ENCODE assay signal across 12 cellular contexts in the genomic region with DNA sequence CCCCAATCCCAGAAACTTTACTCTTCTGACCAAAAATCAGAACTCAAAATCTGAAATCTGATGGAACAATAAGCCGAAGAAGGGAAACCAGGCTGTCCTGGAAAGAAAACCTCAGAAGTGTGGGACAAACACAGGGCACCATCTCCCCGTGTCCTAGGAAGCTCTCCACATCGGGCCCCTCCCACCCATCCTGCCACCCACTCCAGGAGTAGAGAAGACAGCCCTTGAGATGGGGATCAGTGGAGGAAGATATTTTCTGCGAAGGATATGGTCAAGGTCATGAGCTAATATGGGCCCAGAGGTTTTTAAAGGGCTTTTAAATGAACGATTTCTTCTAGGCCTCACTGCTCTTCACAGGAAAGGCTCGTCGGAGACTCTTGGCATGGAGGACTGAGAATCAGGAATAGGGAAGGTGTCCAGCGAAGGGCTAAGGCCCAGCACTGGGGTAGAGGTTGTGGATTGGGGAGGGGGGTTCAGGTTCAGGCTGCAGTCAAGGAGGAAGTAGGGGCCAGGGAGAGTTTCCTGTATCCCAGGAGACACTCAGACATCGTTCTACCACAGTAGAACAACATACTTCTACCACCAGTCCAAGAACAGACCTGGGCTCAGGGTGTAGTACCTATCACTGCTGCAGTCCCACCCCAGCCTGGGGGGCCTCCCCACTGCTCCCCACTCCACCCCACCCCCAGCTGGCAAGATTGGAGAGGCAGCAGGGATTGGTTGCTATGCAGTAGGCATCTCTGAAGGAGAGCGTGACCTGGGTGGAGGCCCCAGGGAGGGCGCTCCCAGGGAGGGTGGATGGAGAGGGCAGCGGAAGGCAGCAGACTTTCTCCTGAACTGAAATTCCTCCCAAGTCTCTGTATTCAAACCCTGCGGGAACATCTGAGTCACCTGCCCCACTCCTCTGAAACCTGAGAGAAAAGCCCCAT. TPM values are rescaled to one million over a fixed set of nuclear protein-coding genes. Genes with fewer than 3 reads are reported as not detected.
DNase-seq lines count a peak whose midpoint lies in the region; ATAC-seq and TF ChIP-seq lines count a peak whose summit lies in the region.
"Had no signal": no experiment of that assay in that cellular context is flagged by ENCODE, and none has a peak within 500 bp of the region (broad histone marks: within the 10 kb centered on the region; RNA-seq: fewer than 3 reads in every experiment).

No MANE protein-coding gene starts in this region.

- H3K36me3 Mint-ChIP-seq in nephron progenitor cell (ENCODE audit: low read depth): no peaks in the 10 kb centered on the region

- no peaks in the 10 kb centered on the region for H3K9me3 Mint-ChIP-seq in nephron progenitor cell

- H3K27ac ChIP-seq in left ventricle myocardium inferior (replicated peaks) (peak overlapping the region; percentile 27), ascending aorta (peak overlapping the region; percentile 90 to 92), neutrophil (peak overlapping the region; percentile 97)

- no peak overlapping the region for H3K27ac Mint-ChIP-seq in nephron progenitor cell

- no peak for TF ChIP-seq CTCF in left ventricle myocardium inferior (IDR thresholded peaks at IDR 0.05; ENCODE audit: borderline replicate concordance)
- TF ChIP-seq CTCF in ascending aorta (IDR thresholded peaks at IDR 0.05): no peak
- TF ChIP-seq CTCF in neutrophil (IDR thresholded peaks at IDR 0.05): no peak
- no peak for TF ChIP-seq CTCF in nephron progenitor cell (IDR thresholded peaks at IDR 0.05)

- DNase-seq in left ventricle myocardium inferior (no peak), left ventricle myocardium superior (no peak), ascending aorta (ENCODE audit: low spot score in 2 of 2) (no peak), NCI-H510A treated with DMSO at 0.1 percent for 48 hours (lab: John Stamatoyannopoulos, UW) (no peak), nephron progenitor cell (no peak), DMS153 (lab: John Stamatoyannopoulos, UW) (no peak)
- DNase-seq: activated gamma-delta T cell; effector CD8-positive, alpha-beta T cell; NCI-H1694 treated with DMSO at 0.1 percent for 48 hours had no signal

- H3K27me3 ChIP-seq in left ventricle myocardium inferior (ENCODE audit: low read depth) (no peaks in the 10 kb centered on the region), ascending aorta (no peaks in the 10 kb centered on the region), neutrophil (no peaks in the 10 kb centered on the region)

- H3K4me3 ChIP-seq in left ventricle myocardium inferior: no peak overlapping the region
- no peak overlapping the region for H3K4me3 ChIP-seq in ascending aorta
- H3K4me3 ChIP-seq in neutrophil (ENCODE audit: low read depth in 1 of 2, low read length in 1 of 2): peak overlapping the region; percentile 51 to 76

- H3K4me1 Mint-ChIP-seq in nephron progenitor cell: peaks cover 93% of the 10 kb centered on the region

- no peak for ATAC-seq in left ventricle myocardium superior
- ATAC-seq in HG03378 (IDR thresholded peaks at IDR 0.05; ENCODE audit: unreplicated experiment): no peak

- H3K9me3 ChIP-seq in left ventricle myocardium inferior (replicated peaks) (no peaks in the 10 kb centered on the region), ascending aorta (no peaks in the 10 kb centered on the region), neutrophil (no peaks in the 10 kb centered on the region)

- H3K4me1 ChIP-seq in left ventricle myocardium inferior (peaks cover 48% of the 10 kb centered on the region), ascending aorta (peaks cover 20 to 41% of the 10 kb centered on the region in 2 donors), neutrophil (ENCODE audit: control insufficient read depth in 1 of 2, insufficient read depth in 1 of 2, low read depth in 1 of 2, low read length in 1 of 2) (peaks cover 84 to 95% of the 10 kb centered on the region in 2 experiments)

- H3K27me3 Mint-ChIP-seq in nephron progenitor cell (ENCODE audit: low read depth, poor library complexity): peaks cover 8% of the 10 kb centered on the region

- intact Hi-C loops in left ventricle myocardium inferior (cut with micrococcal nuclease) (no loop called here), left ventricle myocardium superior (cut with micrococcal nuclease) (no loop called here), ascending aorta (cut with DNase I) (no loop called here)

- H3K36me3 ChIP-seq in left ventricle myocardium inferior (no peaks in the 10 kb centered on the region), ascending aorta (peaks cover 0 to 3% of the 10 kb centered on the region in 2 donors), neutrophil (peaks cover 22% of the 10 kb centered on the region)

- no peak overlapping the region for H3K4me3 Mint-ChIP-seq in nephron progenitor cell

RNA-seq across cellular contexts. Expression of a gene that starts 1.2 kb away (rescaled TPM):
- total RNA-seq in left ventricle myocardium inferior: not detected
- not detected for total RNA-seq in left ventricle myocardium superior
- not detected for total RNA-seq in ascending aorta
- total RNA-seq: subcutaneous adipose tissue had no signal

RNA-seq across cellular contexts. Expression of a gene that starts 3.7 kb away (rescaled TPM):
- total RNA-seq in left ventricle myocardium inferior: 137 TPM
- 114 TPM for total RNA-seq in left ventricle myocardium superior
- total RNA-seq in ascending aorta: 690 TPM

RNA-seq across cellular contexts. Expression of a gene that starts 6.1 kb away (rescaled TPM):
- total RNA-seq in left ventricle myocardium inferior: 336 TPM
- total RNA-seq in left ventricle myocardium superior: 201 TPM
- total RNA-seq in ascending aorta: 336 TPM

RNA-seq across cellular contexts. Expression of a gene that starts 7.2 kb away (rescaled TPM):
- total RNA-seq in left ventricle myocardium inferior (0.36 TPM), left ventricle myocardium superior (0.79 TPM), ascending aorta (not detected)

RNA-seq across cellular contexts. Expression of a gene that starts 23.7 kb away (rescaled TPM):
- 2.7 TPM for total RNA-seq in left ventricle myocardium inferior
- total RNA-seq in left ventricle myocardium superior: 1.9 TPM
- not detected for total RNA-seq in ascending aorta

Comparison
In these comparisons a context has a peak if more than half of its experiments do, and no peak if none do; other contexts are left out.
1. H3K27ac ChIP-seq: peak in every context shown above with its lines; median percentile 97 in neutrophil; 91 in ascending aorta; 27 in left ventricle myocardium inferior.
2. H3K4me3 ChIP-seq: peak in neutrophil (2 of 2); none in left ventricle myocardium inferior (single experiment) and ascending aorta (0 of 2).